21 cellular contexts compared by ENCODE assay signal in genomic region chr7:134795231-134795630, GRCh38. TPM values are rescaled to one million over a fixed set of nuclear protein-coding genes. Genes with fewer than 3 reads are reported as not detected.
A peak's percentile ranks its signal among the peaks of the same experiment; 100 is the strongest.
DNase-seq lines count a peak whose midpoint lies in the region; ATAC-seq, FAIRE-seq and TF ChIP-seq lines count a peak whose summit lies in the region.
"Had no signal": no experiment of that assay in that cellular context is flagged by ENCODE, and none has a peak within 500 bp of the region (broad histone marks: within the 10 kb centered on the region; RNA-seq: fewer than 3 reads in every experiment).

No MANE protein-coding gene starts in this region.

- intact Hi-C loops in endothelial cell of umbilical vein (cut with micrococcal nuclease) = no loop called here
- intact Hi-C loops in sigmoid colon (cut with DNase I) = no loop called here
- intact Hi-C loops in aorta (cut with DNase I) = no loop called here
- intact Hi-C loops in activated naive CD4-positive, alpha-beta T cell treated with anti-CD3 and anti-CD28 coated beads for 36 hours (cut with micrococcal nuclease) = no loop called here

- peaks cover 3% of the 10 kb centered on the region for H4K20me1 ChIP-seq in endothelial cell of umbilical vein (replicated peaks; ENCODE audit: control insufficient read depth, extremely low read depth, insufficient read depth, low read length)

- no peak overlapping the region for H2AFZ ChIP-seq in endothelial cell of umbilical vein (ENCODE audit: low read depth, low read length)
- H2AFZ ChIP-seq: GM23248 had no signal

- no peak for TF ChIP-seq CTCF in brain microvascular endothelial cell (IDR thresholded peaks at IDR 0.05; ENCODE audit: low read depth, low read length, missing control alignments)
- TF ChIP-seq CTCF in endothelial cell of umbilical vein (IDR thresholded peaks at IDR 0.05; ENCODE audit: extremely low read depth in 1 of 2, insufficient read depth in 1 of 2, low read depth in 1 of 2, low read length in 2 of 2) = no peak
- no peak for TF ChIP-seq CTCF in sigmoid colon (IDR thresholded peaks at IDR 0.05)

- TF ChIP-seq POLR2A in endothelial cell of umbilical vein (IDR thresholded peaks at IDR 0.05; ENCODE audit: low read depth, low read length) = no peak
- TF ChIP-seq POLR2A in sigmoid colon (IDR thresholded peaks at IDR 0.05) = no peak

- peak; percentile 58 for FAIRE-seq in endothelial cell of umbilical vein (lab: Jason Lieb, UNC)
- FAIRE-seq: D721Med, HTR-8/SVneo had no signal

- peak overlapping the region; percentile 7 for H3K27ac ChIP-seq in brain microvascular endothelial cell
- H3K27ac ChIP-seq in endothelial cell of umbilical vein (ENCODE audit: insufficient read depth, low read depth, low read length) = no peak overlapping the region
- peak overlapping the region; percentile 34 to 94 (median 93) for H3K27ac ChIP-seq in sigmoid colon
- peak overlapping the region; percentile 39 to 57 for H3K27ac ChIP-seq in aorta (ENCODE audit: low read depth in 1 of 2, low read length in 2 of 2)
- H3K27ac ChIP-seq: GM23248 had no signal

- no peak for TF ChIP-seq EP300 in sigmoid colon (IDR thresholded peaks at IDR 0.05)

- dilution Hi-C loops in endothelial cell of umbilical vein (cut with MboI; ENCODE audit: extremely low pct_ligation_motif_present, low sequenced_read_pairs) = no loop called here

- H3K9ac ChIP-seq in endothelial cell of umbilical vein (replicated peaks; ENCODE audit: extremely low read depth, insufficient read depth, low read length) = no peak overlapping the region
- H3K9ac ChIP-seq: GM23248 had no signal

- no peaks in the 10 kb centered on the region for H3K9me1 ChIP-seq in endothelial cell of umbilical vein (replicated peaks; ENCODE audit: control insufficient read depth, extremely low read depth, insufficient read depth, low read length)

- H3K27me3 ChIP-seq in brain microvascular endothelial cell (replicated peaks) (no peaks in the 10 kb centered on the region), endothelial cell of umbilical vein (ENCODE audit: control insufficient read depth in 2 of 2, insufficient read depth in 2 of 2, low read length in 2 of 2) (no peaks in the 10 kb centered on the region), sigmoid colon (no peaks in the 10 kb centered on the region), aorta (ENCODE audit: control insufficient read depth in 1 of 2, insufficient read depth in 2 of 2, low read length in 1 of 2) (no peaks in the 10 kb centered on the region)

- in situ Hi-C loops in brain microvascular endothelial cell (cut with HindIII; ENCODE audit: low pct_ligation_motif_present, low sequenced_read_pairs) = no loop called here

- no TSS peak for BruUV-seq in endothelial cell of umbilical vein (replicated peaks; lab: Mats Ljungman, UMichigan)

- peaks cover 2% of the 10 kb centered on the region for H3K9me3 Mint-ChIP-seq in activated naive CD4-positive, alpha-beta T cell treated with anti-CD3 and anti-CD28 coated beads for 36 hours
- peaks cover 6% of the 10 kb centered on the region for H3K9me3 Mint-ChIP-seq in T-helper 2 cell treated with Interferon-gamma antibody and Interleukin-4, amounts not matched to agents 5 μg/mL and 100 μg/mL, for 36 hours

- no peak for ATAC-seq in aorta (ENCODE audit: low FRiP score)
- no peak for ATAC-seq in GM19351 (IDR thresholded peaks at IDR 0.05; ENCODE audit: unreplicated experiment)
- ATAC-seq: HCT116 had no signal

- H3K9me3 ChIP-seq in endothelial cell of umbilical vein (replicated peaks; ENCODE audit: control insufficient read depth, insufficient read depth, low read length) (no peaks in the 10 kb centered on the region), sigmoid colon (no peaks in the 10 kb centered on the region), aorta (ENCODE audit: control insufficient read depth, low read length) (no peaks in the 10 kb centered on the region)

- no peak overlapping the region for H3K4me3 Mint-ChIP-seq in activated naive CD4-positive, alpha-beta T cell treated with anti-CD3 and anti-CD28 coated beads for 36 hours
- H3K4me3 Mint-ChIP-seq in T-helper 2 cell treated with Interferon-gamma antibody and Interleukin-4, amounts not matched to agents 5 μg/mL and 100 μg/mL, for 36 hours = no peak overlapping the region
- H3K4me3 Mint-ChIP-seq: IgD-negative memory B cell had no signal

- 86 to 89% methylated on average over 5 of the region's 5 CpGs for WGBS in sigmoid colon, 2 donors
- 45% methylated on average over 5 of the region's 5 CpGs for WGBS in aorta, 2 donors

- H3K4me3 ChIP-seq in brain microvascular endothelial cell (ENCODE audit: low read depth, low read length) = no peak overlapping the region
- no peak overlapping the region for H3K4me3 ChIP-seq in endothelial cell of umbilical vein (replicated peaks in 1 of 3; ENCODE audit: insufficient read depth in 1 of 3, low read depth in 1 of 3, low read length in 3 of 3)
- no peak overlapping the region for H3K4me3 ChIP-seq in sigmoid colon
- H3K4me3 ChIP-seq in aorta (ENCODE audit: low read length in 2 of 2) = no peak overlapping the region
- H3K4me3 ChIP-seq: GM23248 had no signal

- peaks cover 19% of the 10 kb centered on the region for H3K36me3 Mint-ChIP-seq in activated naive CD4-positive, alpha-beta T cell treated with anti-CD3 and anti-CD28 coated beads for 36 hours (ENCODE audit: low read depth)
- no peaks in the 10 kb centered on the region for H3K36me3 Mint-ChIP-seq in T-helper 2 cell treated with Interferon-gamma antibody and Interleukin-4, amounts not matched to agents 5 μg/mL and 100 μg/mL, for 36 hours (ENCODE audit: low read depth)

- CTCF ChIA-PET in endothelial cell of umbilical vein (lab: Charles Lee) = no interaction called here
- CTCF ChIA-PET in activated naive CD4-positive, alpha-beta T cell treated with anti-CD3 and anti-CD28 coated beads for 36 hours (lab: Charles Lee) = no interaction called here

- H3K4me1 Mint-ChIP-seq in activated naive CD4-positive, alpha-beta T cell treated with anti-CD3 and anti-CD28 coated beads for 36 hours (ENCODE audit: low read depth) = no peaks in the 10 kb centered on the region
- peaks cover 3% of the 10 kb centered on the region for H3K4me1 Mint-ChIP-seq in T-helper 2 cell treated with Interferon-gamma antibody and Interleukin-4, amounts not matched to agents 5 μg/mL and 100 μg/mL, for 36 hours (ENCODE audit: low read depth)

- POLR2A ChIA-PET in endothelial cell of umbilical vein (lab: Charles Lee) = no interaction called here

- no peak overlapping the region for H3K4me2 ChIP-seq in endothelial cell of umbilical vein (ENCODE audit: insufficient read depth, low read length)

- peaks cover 24% of the 10 kb centered on the region for H3K4me1 ChIP-seq in endothelial cell of umbilical vein (ENCODE audit: control insufficient read depth, extremely low read depth, insufficient read depth, low read length)
- peaks cover 0 to 96% (median 78%) of the 10 kb centered on the region in 4 donors for H3K4me1 ChIP-seq in sigmoid colon
- peaks cover 8 to 17% of the 10 kb centered on the region in 2 donors for H3K4me1 ChIP-seq in aorta (ENCODE audit: control insufficient read depth in 1 of 2, insufficient read depth in 2 of 2, low read length in 2 of 2)

- H3K27ac Mint-ChIP-seq in activated naive CD4-positive, alpha-beta T cell treated with anti-CD3 and anti-CD28 coated beads for 36 hours = no peak overlapping the region
- H3K27ac Mint-ChIP-seq in T-helper 2 cell treated with Interferon-gamma antibody and Interleukin-4, amounts not matched to agents 5 μg/mL and 100 μg/mL, for 36 hours = no peak overlapping the region
- H3K27ac Mint-ChIP-seq: IgD-negative memory B cell had no signal

- H3K79me2 ChIP-seq in endothelial cell of umbilical vein (ENCODE audit: control insufficient read depth, insufficient read depth, low read length) = peaks cover 97% of the 10 kb centered on the region

- H3K36me3 ChIP-seq in brain microvascular endothelial cell (replicated peaks) (peaks cover 26% of the 10 kb centered on the region), endothelial cell of umbilical vein (ENCODE audit: control insufficient read depth in 2 of 2, extremely low read depth in 1 of 2, insufficient read depth in 2 of 2, low read length in 2 of 2) (peaks cover 7 to 14% of the 10 kb centered on the region in 2 experiments), sigmoid colon (peaks cover 0 to 23% (median 5%) of the 10 kb centered on the region in 4 donors), aorta (ENCODE audit: control insufficient read depth in 1 of 2, insufficient read depth in 2 of 2, low read length in 1 of 2) (no peaks in the 10 kb centered on the region)

- no peaks in the 10 kb centered on the region for H3K27me3 Mint-ChIP-seq in activated naive CD4-positive, alpha-beta T cell treated with anti-CD3 and anti-CD28 coated beads for 36 hours (ENCODE audit: low read depth)
- H3K27me3 Mint-ChIP-seq in T-helper 2 cell treated with Interferon-gamma antibody and Interleukin-4, amounts not matched to agents 5 μg/mL and 100 μg/mL, for 36 hours (ENCODE audit: low read depth) = no peaks in the 10 kb centered on the region

- DNase-seq in brain microvascular endothelial cell = peak; percentile 2
- DNase-seq in endothelial cell of umbilical vein (ENCODE audit: low read depth, low spot score) = peak; percentile 31
- no peak for DNase-seq in sigmoid colon
- no peak for DNase-seq in aorta
- DNase-seq in activated naive CD4-positive, alpha-beta T cell treated with anti-CD3 and anti-CD28 coated beads for 36 hours = no peak
- no peak for DNase-seq in T-helper 2 cell treated with Interferon-gamma antibody and Interleukin-4, amounts not matched to agents 5 μg/mL and 100 μg/mL, for 36 hours (ENCODE audit: low spot score)
- DNase-seq: ACHN, C1 segment of cervical spinal cord, DMS79, GM23248, Karpas-422, NCI-H1048, NCI-H1436, NCI-H1930, NCI-H345, NCI-H524 treated with DMSO at 0.1 percent for 48 hours had no signal

TF ChIP-seq in endothelial cell of umbilical vein, 7 proteins besides CTCF, POLR2A, EP300 and RAD21 (continues in another document):
- no peak for TF ChIP-seq GATA2 (IDR thresholded peaks at IDR 0.05; ENCODE audit: insufficient read depth, insufficient read length, low read depth, low read length)
- peak; percentile 11 for TF ChIP-seq FOS (IDR thresholded peaks at IDR 0.05; ENCODE audit: borderline replicate concordance, insufficient read depth, low read length)

RNA-seq across cellular contexts. Expression of gene CALD1, which starts 15.8 kb away (rescaled TPM):
- total RNA-seq in endothelial cell of umbilical vein (307 and 313 TPM in 2 replicates), sigmoid colon (1,000 to 10,000 TPM; 1,069 to 2,150 (median 1,500) TPM), aorta (1,000 to 10,000 TPM; 1,102 to 1,700 TPM)
- polyA plus RNA-seq in endothelial cell of umbilical vein (136 and 148 TPM in 2 replicates), sigmoid colon (100 to 1,000 TPM in 1 of 3 donors, 10 to 100 TPM in 2; 34.7 to 125 (median 79.3) TPM), aorta (1,000 to 10,000 TPM in 1 of 2 donors, 100 to 1,000 TPM in 1; 658 to 1,235 TPM)
- polyA plus RNA-seq in endothelial cell of umbilical vein (2011; cell fraction: cytosol; rRNA removed) = 186 and 212 TPM in 2 replicates
- 346 and 400 TPM in 2 replicates for polyA plus RNA-seq in endothelial cell of umbilical vein (2011; cell fraction: nucleus; rRNA removed)
- polyA plus RNA-seq in endothelial cell of umbilical vein (2012) = 259 and 283 TPM in 2 replicates
- 325 and 347 TPM in 2 replicates for polyA minus RNA-seq in endothelial cell of umbilical vein
- 28.8 TPM for polyA minus RNA-seq in endothelial cell of umbilical vein (2011; cell fraction: cytosol; rRNA and poly(A)+ RNA removed)
- 320 and 528 TPM in 2 replicates for polyA minus RNA-seq in endothelial cell of umbilical vein (2011; cell fraction: nucleus; rRNA and poly(A)+ RNA removed)
- under 1 TPM; 0.42 to 0.62 TPM for total RNA-seq in activated naive CD4-positive, alpha-beta T cell treated with anti-CD3 and anti-CD28 coated beads for 36 hours

Comparison
In these comparisons a context has a peak if more than half of its experiments do, and no peak if none do; other contexts are left out.
1. DNase-seq: peak in brain microvascular endothelial cell (single experiment) and endothelial cell of umbilical vein (single experiment); none in sigmoid colon (single experiment), aorta (0 of 2), activated naive CD4-positive, alpha-beta T cell treated with anti-CD3 and anti-CD28 coated beads for 36 hours (single experiment) and T-helper 2 cell treated with Interferon-gamma antibody and Interleukin-4, amounts not matched to agents 5 μg/mL and 100 μg/mL, for 36 hours (single experiment).
2. RNA of gene CALD1, which starts 15.8 kb away (total RNA-seq): 1,102 to 1,700 TPM in aorta, 1,069 to 2,150 TPM in sigmoid colon and 307 to 313 TPM in endothelial cell of umbilical vein; 0.42 to 0.62 TPM in activated naive CD4-positive, alpha-beta T cell treated with anti-CD3 and anti-CD28 coated beads for 36 hours; every median in the first group is over 100 times any median in the second.